Comparison of ENCODE assay signal across 8 cellular contexts in the genomic region with DNA sequence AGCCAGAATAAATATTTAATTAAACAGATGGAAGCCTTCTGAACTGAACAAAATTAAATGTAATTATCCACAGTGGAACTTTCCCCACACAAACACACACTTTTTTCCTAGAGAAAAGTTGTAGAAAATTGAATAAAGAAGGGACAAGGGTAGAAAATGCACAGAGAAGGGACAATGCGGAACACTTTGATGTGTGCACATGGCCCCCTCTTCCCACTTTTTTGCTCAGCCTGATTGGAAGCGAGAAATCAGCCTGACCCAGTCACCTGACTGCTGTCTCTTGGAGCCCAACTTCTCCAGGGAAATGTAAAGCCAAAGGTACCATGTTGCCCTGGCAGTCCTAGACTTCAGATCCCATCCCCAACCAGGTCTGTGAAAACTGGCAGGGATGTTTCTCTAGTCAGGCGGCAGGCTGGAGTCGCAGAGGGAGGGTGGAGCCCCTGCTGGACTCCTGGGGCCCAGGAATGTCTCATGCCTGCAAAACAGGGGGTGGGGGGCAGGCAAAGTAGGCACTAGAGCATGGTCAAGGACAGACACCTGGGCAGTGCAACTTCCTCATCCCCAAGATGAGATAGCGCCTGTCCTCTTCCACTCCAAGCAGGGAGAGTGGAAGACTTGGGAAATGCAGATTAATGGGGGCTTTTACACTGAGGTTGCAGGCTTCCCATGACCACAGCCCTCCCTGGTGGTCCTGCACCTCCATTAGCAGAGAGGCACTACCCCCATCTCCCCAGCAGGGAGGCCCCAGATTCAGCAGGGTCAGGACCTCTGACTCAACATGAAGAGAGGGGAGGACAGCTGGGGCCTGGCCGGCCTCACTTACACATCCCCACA. TPM values are rescaled to one million over a fixed set of nuclear protein-coding genes. Genes with fewer than 3 reads are reported as not detected.
DNase-seq lines count a peak whose midpoint lies in the region; ATAC-seq and TF ChIP-seq lines count a peak whose summit lies in the region.

No MANE protein-coding gene starts in this region.

- H3K36me3 ChIP-seq in KMS-11 (ENCODE audit: insufficient read depth), result peaks cover 19% of the 10 kb centered on the region; the same call in 1 of the 2 replicates

- no peak for TF ChIP-seq POLR2A in GM18505 (IDR thresholded peaks at IDR 0.05; ENCODE audit: borderline replicate concordance, extremely low read depth, insufficient read depth, insufficient read length)

- peak overlapping the region; percentile 93; the same call in 1 of the 2 replicates for H3K9ac ChIP-seq in KMS-11

- H4K20me1 ChIP-seq in KMS-11 (ENCODE audit: insufficient read depth), result peaks cover 18% of the 10 kb centered on the region

- H3K27ac ChIP-seq in KMS-11, result no peak overlapping the region
- peak overlapping the region; percentile 63 for H3K27ac ChIP-seq in caudate nucleus (ENCODE audit: low read depth, low read length)

- H2AFZ ChIP-seq in KMS-11 (ENCODE audit: low read depth), result no peak overlapping the region

- H3K4me1 ChIP-seq in KMS-11 (ENCODE audit: low read depth, poor library complexity, severe bottlenecking), result peaks cover 36% of the 10 kb centered on the region

- DNase-seq in AG08396 (ENCODE audit: low spot score) (peak; percentile 34), caudate nucleus (lab: John Stamatoyannopoulos, UW) (peak in 2 of 61 donors; percentile 8 to 10), mucosa of gallbladder (ENCODE audit: low spot score) (peak; percentile 63), CD1c-positive myeloid dendritic cell (ENCODE audit: extremely low spot score) (no peak), germinal center (ENCODE audit: low spot score) (no peak), NCI-H446 (lab: John Stamatoyannopoulos, UW) (no peak)

- H3K79me2 ChIP-seq in KMS-11 (ENCODE audit: insufficient read depth, low read depth), result peaks cover 54% of the 10 kb centered on the region

- peak overlapping the region; percentile 97 for H3K4me2 ChIP-seq in KMS-11

- ATAC-seq in GM18505 (IDR thresholded peaks at IDR 0.05; ENCODE audit: unreplicated experiment), result no peak

- peak; percentile 31 for TF ChIP-seq CTCF in KMS-11 (conservative IDR thresholded peaks at IDR 0.05; ENCODE audit: low read depth, low read length)

- H3K4me3 ChIP-seq in KMS-11 (IDR thresholded peaks at IDR 0.05; ENCODE audit: insufficient read depth, low read depth, low read length), result no peak overlapping the region

- H3K27me3 ChIP-seq in KMS-11 (ENCODE audit: insufficient read depth, low read depth), result no peaks in the 10 kb centered on the region

RNA-seq across cellular contexts. Expression of a gene that starts 2.8 kb away (rescaled TPM):
- 350 TPM for total RNA-seq in mucosa of gallbladder

RNA-seq across cellular contexts. Expression of a gene that starts 10.3 kb away (rescaled TPM):
- total RNA-seq in mucosa of gallbladder, result 25.1 TPM

RNA-seq across cellular contexts. Expression of a gene that starts 34.9 kb away (rescaled TPM):
- 60.1 TPM for total RNA-seq in mucosa of gallbladder

RNA-seq across cellular contexts. Expression of a gene that starts 36.4 kb away (rescaled TPM):
- 21.6 TPM for total RNA-seq in mucosa of gallbladder

RNA-seq across cellular contexts. Expression of a gene that starts 45.6 kb away (rescaled TPM):
- 42.6 TPM for total RNA-seq in mucosa of gallbladder

Comparison
In these comparisons a context has a peak if more than half of its experiments do, and no peak if none do; other contexts are left out.
1. DNase-seq: peak in AG08396 (single experiment) and mucosa of gallbladder (single experiment); none in CD1c-positive myeloid dendritic cell (single experiment), germinal center (single experiment) and NCI-H446 (0 of 2).